34 cellular contexts compared by ENCODE assay signal in genomic region chr6:107443066-107443903, GRCh38. TPM values are rescaled to one million over a fixed set of nuclear protein-coding genes. Genes with fewer than 3 reads are reported as not detected.
DNase-seq lines count a peak whose midpoint lies in the region; ATAC-seq and TF ChIP-seq lines count a peak whose summit lies in the region.
"Had no signal": no experiment of that assay in that cellular context is flagged by ENCODE, and none has a peak within 500 bp of the region (broad histone marks: within the 10 kb centered on the region; RNA-seq: fewer than 3 reads in every experiment).

No MANE protein-coding gene starts in this region.

- H3K27me3 ChIP-seq in brain microvascular endothelial cell (replicated peaks) (no peaks in the 10 kb centered on the region), mesenchymal stem cell (ENCODE audit: control insufficient read depth in 1 of 2, insufficient read depth in 1 of 2, low read length in 2 of 2) (no peaks in the 10 kb centered on the region)
- H3K27me3 ChIP-seq in CD4-positive, alpha-beta memory T cell (ENCODE audit: insufficient read depth, low read length) = no peaks in the 10 kb centered on the region
- H3K27me3 ChIP-seq: ascending aorta, gastroesophageal sphincter, hepatocyte, Peyer's patch, sigmoid colon, transverse colon had no signal

- peak; percentile 71 for DNase-seq in EH (ENCODE audit: low read depth)
- DNase-seq in HT1080 (ENCODE audit: low read depth) = peak; percentile 35
- DNase-seq in brain microvascular endothelial cell = peak; percentile 11
- DNase-seq in mesenchymal stem cell = peak; percentile 18
- no peak for DNase-seq in CD4-positive, alpha-beta memory T cell
- no peak for DNase-seq in activated CD4-positive, alpha-beta T cell treated with anti-CD3 and anti-CD28 coated beads, Interleukin-2, amount 50 U/mL, for 48 hours
- DNase-seq: activated CD4-positive, alpha-beta T cell treated with anti-CD3 and anti-CD28 coated beads for 48 hours; activated effector memory CD4-positive, alpha-beta T cell treated with Interleukin-2 at 50 U/mL for 16 hours; activated naive CD8-positive, alpha-beta T cell treated with anti-CD3 and anti-CD28 coated beads, Interleukin-2, amount 10 ng/mL, durations not matched to agents 7 days and 5 days; C1 segment of cervical spinal cord; Caco-2; DMS53; GDM1; lower lobe of right lung; natural killer cell; NCI-H1436 treated with DMSO at 0.1 percent for 48 hours; NCI-H226; NCI-H748 treated with DMSO at 0.1 percent for 48 hours; occipital lobe; Peyer's patch; psoas muscle; SIG-M5; sigmoid colon; stimulated activated CD4-positive, alpha-beta T cell treated with anti-CD3 and anti-CD28 coated beads, Interleukin-15, amount 100 ng/mL, for 24 hours; stimulated activated CD4-positive, alpha-beta T cell treated with anti-CD3 and anti-CD28 coated beads, Interleukin-4, amount 100 ng/mL, for 4 hours; T1000; transverse colon had no signal

- no peak overlapping the region for H3K4me3 ChIP-seq in brain microvascular endothelial cell (ENCODE audit: low read depth, low read length)
- peak overlapping the region in 1 of 2 experiments; percentile 8 for H3K4me3 ChIP-seq in mesenchymal stem cell (ENCODE audit: insufficient read depth in 1 of 2, low read depth in 1 of 2, low read length in 2 of 2)
- H3K4me3 ChIP-seq in CD4-positive, alpha-beta memory T cell (ENCODE audit: low read length in 2 of 2) = no peak overlapping the region
- H3K4me3 ChIP-seq: ascending aorta, gastroesophageal sphincter, GM23338, hepatocyte, lower lobe of right lung, Peyer's patch, psoas muscle, sigmoid colon, transverse colon had no signal

- no peak overlapping the region for H2BK15ac ChIP-seq in mesenchymal stem cell (ENCODE audit: low read depth, poor library complexity, severe bottlenecking)

- no peak overlapping the region for H4K91ac ChIP-seq in mesenchymal stem cell (ENCODE audit: low read length)

- H3K27ac ChIP-seq in brain microvascular endothelial cell (peak overlapping the region; percentile 30), mesenchymal stem cell (ENCODE audit: low read length, poor library complexity, severe bottlenecking) (no peak overlapping the region)
- no peak overlapping the region for H3K27ac ChIP-seq in CD4-positive, alpha-beta memory T cell (ENCODE audit: low read depth, low read length)
- H3K27ac ChIP-seq: ascending aorta, gastroesophageal sphincter, hepatocyte, lower lobe of right lung, Peyer's patch, psoas muscle, sigmoid colon, transverse colon had no signal

- peaks cover 12 to 25% (median 22%) of the 10 kb centered on the region in 4 donors for H3K4me1 Mint-ChIP-seq in CD4-positive, alpha-beta memory T cell
- H3K4me1 Mint-ChIP-seq: activated naive CD8-positive, alpha-beta T cell treated with anti-CD3 and anti-CD28 coated beads, Interleukin-2, amount 10 ng/mL, durations not matched to agents 7 days and 5 days; GM23338 had no signal

- 49% methylated on average over 4 of the region's 5 CpGs for WGBS in mesenchymal stem cell

- intact Hi-C loops in CD4-positive, alpha-beta memory T cell (cut with micrococcal nuclease) = no loop called here

- H3K36me3 ChIP-seq in brain microvascular endothelial cell (replicated peaks) (no peaks in the 10 kb centered on the region), mesenchymal stem cell (ENCODE audit: control insufficient read depth in 1 of 2, insufficient read depth in 2 of 2, low read depth in 1 of 2, low read length in 2 of 2) (peaks cover 0 to 3% of the 10 kb centered on the region in 2 experiments)
- no peaks in the 10 kb centered on the region for H3K36me3 ChIP-seq in CD4-positive, alpha-beta memory T cell (ENCODE audit: insufficient read depth, low read length)
- H3K36me3 ChIP-seq: ascending aorta, gastroesophageal sphincter, lower lobe of right lung, Peyer's patch, sigmoid colon had no signal

- H3K23ac ChIP-seq in mesenchymal stem cell (ENCODE audit: low read length in 2 of 2) = no peak overlapping the region

- peaks cover 32% of the 10 kb centered on the region for H3K79me1 ChIP-seq in mesenchymal stem cell (replicated peaks; ENCODE audit: low read length, poor library complexity, severe bottlenecking)

- no peak overlapping the region for H3K14ac ChIP-seq in mesenchymal stem cell (ENCODE audit: low read length in 2 of 2)

- no peaks in the 10 kb centered on the region for H3K4me1 ChIP-seq in mesenchymal stem cell (ENCODE audit: control insufficient read depth, insufficient read depth, low read depth, low read length)
- H3K4me1 ChIP-seq in CD4-positive, alpha-beta memory T cell (ENCODE audit: insufficient read depth, low read length) = no peaks in the 10 kb centered on the region
- H3K4me1 ChIP-seq: ascending aorta, Caco-2, gastroesophageal sphincter, lower lobe of right lung, Peyer's patch, sigmoid colon, transverse colon had no signal

- in situ Hi-C loops in brain microvascular endothelial cell (cut with HindIII; ENCODE audit: low pct_ligation_motif_present, low sequenced_read_pairs) = no loop called here

- H3K4ac ChIP-seq in mesenchymal stem cell (ENCODE audit: low read depth in 1 of 2, low read length in 2 of 2) = no peak overlapping the region

- no peak overlapping the region for H2BK5ac ChIP-seq in mesenchymal stem cell (ENCODE audit: low read depth, low read length, poor library complexity, severe bottlenecking)

- no peaks in the 10 kb centered on the region for H3K27me3 Mint-ChIP-seq in CD4-positive, alpha-beta memory T cell
- H3K27me3 Mint-ChIP-seq: activated naive CD8-positive, alpha-beta T cell treated with anti-CD3 and anti-CD28 coated beads, Interleukin-2, amount 10 ng/mL, durations not matched to agents 7 days and 5 days; central memory CD8-positive, alpha-beta T cell had no signal

- no peak overlapping the region for H2AK5ac ChIP-seq in mesenchymal stem cell (ENCODE audit: low read length, severe bottlenecking)

- H3K18ac ChIP-seq in mesenchymal stem cell (ENCODE audit: low read depth in 1 of 2, low read length in 2 of 2) = no peak overlapping the region

- ATAC-seq in HG03565 (IDR thresholded peaks at IDR 0.05; ENCODE audit: unreplicated experiment) = no peak
- no peak for ATAC-seq in GM19328 (IDR thresholded peaks at IDR 0.05; ENCODE audit: unreplicated experiment)
- ATAC-seq: gastroesophageal sphincter, GM23338, lower lobe of right lung, natural killer cell, psoas muscle had no signal

- peak overlapping the region; percentile 56 for H3K9ac ChIP-seq in mesenchymal stem cell (ENCODE audit: low read length)

- CTCF ChIA-PET in CD4-positive, alpha-beta memory T cell (lab: Charles Lee; ENCODE audit: partially characterized antibody) = interaction anchor here (1.4 kb wide), 1 partner anchor 11 kb away, joined by 4 read pairs; no protein-coding TSS in a partner anchor

- H2AFZ ChIP-seq in mesenchymal stem cell (ENCODE audit: low read depth, low read length) = no peak overlapping the region
- H2AFZ ChIP-seq: GM23338, hepatocyte had no signal

- no peak overlapping the region for H3K27ac Mint-ChIP-seq in CD4-positive, alpha-beta memory T cell
- H3K27ac Mint-ChIP-seq: activated naive CD8-positive, alpha-beta T cell treated with anti-CD3 and anti-CD28 coated beads, Interleukin-2, amount 10 ng/mL, durations not matched to agents 7 days and 5 days; GM23338; natural killer cell had no signal

- H3K9me3 ChIP-seq in mesenchymal stem cell (ENCODE audit: control insufficient read depth, low read length) = peaks cover 15% of the 10 kb centered on the region
- peaks cover 0 to 4% of the 10 kb centered on the region in 2 donors for H3K9me3 ChIP-seq in CD4-positive, alpha-beta memory T cell (ENCODE audit: control insufficient read depth in 1 of 2, low read length in 2 of 2)

- no peak overlapping the region for H2BK120ac ChIP-seq in mesenchymal stem cell (ENCODE audit: low read depth, low read length)

- TF ChIP-seq CTCF in brain microvascular endothelial cell (IDR thresholded peaks at IDR 0.05; ENCODE audit: low read depth, low read length, missing control alignments) = no peak

- no peak overlapping the region for H3K4me2 ChIP-seq in mesenchymal stem cell (ENCODE audit: low read length, poor library complexity, severe bottlenecking)
- H3K4me2 ChIP-seq: GM23338, hepatocyte had no signal

- peaks cover 0 to 20% (median 16%) of the 10 kb centered on the region in 8 donors for H3K9me3 Mint-ChIP-seq in CD4-positive, alpha-beta memory T cell

- H3K4me3 Mint-ChIP-seq in CD4-positive, alpha-beta memory T cell = no peak overlapping the region
- H3K4me3 Mint-ChIP-seq: activated naive CD8-positive, alpha-beta T cell treated with anti-CD3 and anti-CD28 coated beads, Interleukin-2, amount 10 ng/mL, durations not matched to agents 7 days and 5 days; central memory CD8-positive, alpha-beta T cell; GM23338; natural killer cell had no signal

- no peak overlapping the region for H4K8ac ChIP-seq in mesenchymal stem cell (ENCODE audit: low read length)

- peaks cover 19 to 24% of the 10 kb centered on the region in 2 donors for H3K36me3 Mint-ChIP-seq in CD4-positive, alpha-beta memory T cell

- H2BK12ac ChIP-seq in mesenchymal stem cell (ENCODE audit: low read length in 2 of 2) = no peak overlapping the region

- POLR2A ChIA-PET in CD4-positive, alpha-beta memory T cell (lab: Charles Lee; ENCODE audit: partially characterized antibody) = interaction anchor here (1.0 kb wide), 1 partner anchor 16 kb away, joined by 3 read pairs; the partner anchor contains the start of gene PDSS2

RNA-seq across cellular contexts. Expression of gene PDSS2, which starts 16.1 kb away (rescaled TPM):
- 6.9 and 10.7 TPM in 2 replicates for total RNA-seq in HT1080 (2014; rRNA removed; shearing (Covaris generic))
- 9.4 and 10.3 TPM in 2 replicates for polyA plus RNA-seq in HT1080 (2015; cell fraction: cytosol; rRNA removed)
- 5.8 and 7.9 TPM in 2 replicates for polyA plus RNA-seq in HT1080 (2015; cell fraction: nucleus; rRNA removed)
- 8.4 TPM for polyA plus RNA-seq in mesenchymal stem cell (2013, experiment 1 of 2)
- 8.9 TPM for polyA plus RNA-seq in mesenchymal stem cell (2013, experiment 2 of 2)
- 10 to 100 TPM in 1 of 2 experiments, 1 to 10 TPM in 1; 10.0 to 11.4 TPM for total RNA-seq in CD4-positive, alpha-beta memory T cell
- 10 to 100 TPM; 13.0 to 14.3 TPM for polyA plus RNA-seq in CD4-positive, alpha-beta memory T cell

RNA-seq across cellular contexts. Expression of gene SOBP, which starts 46.6 kb away (rescaled TPM):
- total RNA-seq in HT1080 (2014; rRNA removed; shearing (Covaris generic)) = 1.9 and 4.3 TPM in 2 replicates
- 1.7 and 2.7 TPM in 2 replicates for polyA plus RNA-seq in HT1080 (2015; cell fraction: cytosol; rRNA removed)
- 1.6 and 3.8 TPM in 2 replicates for polyA plus RNA-seq in HT1080 (2015; cell fraction: nucleus; rRNA removed)
- polyA plus RNA-seq in mesenchymal stem cell (2013, experiment 1 of 2) = 7.3 TPM
- 7.3 TPM for polyA plus RNA-seq in mesenchymal stem cell (2013, experiment 2 of 2)
- total RNA-seq in CD4-positive, alpha-beta memory T cell = not detected
- polyA plus RNA-seq in CD4-positive, alpha-beta memory T cell = under 1 TPM in 1 of 2 donors, not detected in 1; 0.10 TPM
- total RNA-seq: Caco-2 had no signal

Comparison
In these comparisons a context has a peak if more than half of its experiments do, and no peak if none do; other contexts are left out.
1. DNase-seq: peak in EH (single experiment), HT1080 (single experiment), brain microvascular endothelial cell (single experiment) and mesenchymal stem cell (single experiment); none in CD4-positive, alpha-beta memory T cell (0 of 5) and activated CD4-positive, alpha-beta T cell treated with anti-CD3 and anti-CD28 coated beads, Interleukin-2, amount 50 U/mL, for 48 hours (0 of 2).